ENCODE assay signal across 9 cellular contexts in the genomic region with DNA sequence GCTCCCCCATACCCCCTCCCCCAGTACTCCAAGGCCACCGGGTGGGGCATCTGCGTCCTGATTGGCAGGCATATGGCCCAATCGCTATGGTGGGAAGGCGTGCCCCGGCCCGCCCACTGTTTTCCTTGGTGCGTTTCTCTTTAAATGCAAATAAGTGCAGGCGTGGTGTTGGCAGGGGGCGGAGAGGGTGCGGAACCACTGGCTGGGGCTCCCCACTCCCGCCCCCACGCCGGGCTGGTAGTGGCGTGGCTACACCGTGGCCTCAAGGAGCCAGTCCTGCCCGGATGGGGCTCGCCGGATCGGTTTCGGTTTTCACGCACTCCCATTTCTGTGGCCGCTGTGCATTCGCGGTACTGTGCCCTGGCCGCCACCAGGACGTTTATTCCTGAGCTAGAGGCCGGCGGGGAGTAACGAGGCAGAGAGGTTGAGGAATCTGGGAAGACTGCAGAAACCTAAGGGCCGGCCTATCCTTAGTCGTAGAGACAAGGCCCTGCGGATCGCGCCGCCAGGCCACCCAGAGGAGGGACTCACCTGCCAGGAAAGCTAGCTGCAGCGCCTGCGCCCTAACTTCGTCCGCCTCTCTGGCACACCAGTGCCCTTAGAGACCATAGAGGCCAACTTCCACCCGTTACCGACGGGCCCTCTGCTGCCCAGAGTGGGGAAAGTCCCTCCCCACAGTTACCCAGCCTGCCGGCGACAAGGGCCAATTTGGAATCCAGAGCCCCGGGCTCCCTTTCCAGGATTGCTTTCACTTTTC. TPM values are rescaled to one million over a fixed set of nuclear protein-coding genes. Genes with fewer than 3 reads are reported as not detected.
DNase-seq lines count a peak whose midpoint lies in the region; ATAC-seq, FAIRE-seq and TF ChIP-seq lines count a peak whose summit lies in the region.
"Had no signal": no experiment of that assay in that cellular context is flagged by ENCODE, and none has a peak within 500 bp of the region (broad histone marks: within the 10 kb centered on the region; RNA-seq: fewer than 3 reads in every experiment).

No MANE protein-coding gene starts in this region.

- FAIRE-seq in bronchial epithelial cell (lab: Jason Lieb, UNC): no peak

- peak overlapping the region; percentile 77 for H3K27ac ChIP-seq in WERI-Rb-1

- no peaks in the 10 kb centered on the region for H3K36me3 Mint-ChIP-seq in immature natural killer cell

- no peaks in the 10 kb centered on the region for H3K9me3 ChIP-seq in WERI-Rb-1 (ENCODE audit: severe bottlenecking)

- peak overlapping the region; percentile 84 to 97 (median 94) for H3K27ac Mint-ChIP-seq in immature natural killer cell

- H3K4me3 ChIP-seq in AG04449 (ENCODE audit: low read depth, low read length) (peak overlapping the region; percentile 65), WERI-Rb-1 (ENCODE audit: low read depth, low read length) (peak overlapping the region; percentile 34), bronchial epithelial cell (ENCODE audit: low read depth, low read length) (peak overlapping the region; percentile 63)

- peaks cover 1 to 13% of the 10 kb centered on the region in 2 donors for H3K4me1 Mint-ChIP-seq in immature natural killer cell

- peaks cover 5 to 8% (median 7%) of the 10 kb centered on the region in 3 donors for H3K27me3 Mint-ChIP-seq in immature natural killer cell (ENCODE audit: low read depth in 3 of 3)

- H3K36me3 ChIP-seq in WERI-Rb-1: no peaks in the 10 kb centered on the region
- no peaks in the 10 kb centered on the region for H3K36me3 ChIP-seq in bronchial epithelial cell (ENCODE audit: control insufficient read depth, insufficient read depth, low read length)

- POLR2A ChIA-PET in AG04449 (lab: Yijun Ruan, JAX): no interaction called here

- H3K27me3 ChIP-seq in WERI-Rb-1 (ENCODE audit: insufficient read depth, low read depth, severe bottlenecking) (peaks cover 19% of the 10 kb centered on the region), bronchial epithelial cell (ENCODE audit: control insufficient read depth, insufficient read depth, low read length) (no peaks in the 10 kb centered on the region)

- DNase-seq in AG04449 (ENCODE audit: low read depth, low spot score): peak; percentile 51
- DNase-seq in NCI-H2171 (lab: John Stamatoyannopoulos, UW): peak; percentile 81
- DNase-seq in WERI-Rb-1: peak; percentile 93
- peak; percentile 81 for DNase-seq in bronchial epithelial cell (ENCODE audit: low read depth)
- DNase-seq in immature natural killer cell: peak; percentile 84 to 88 (median 87)
- peak; percentile 61 for DNase-seq in smooth muscle cell of the brain vasculature (ENCODE audit: low read depth, low spot score)

- TF ChIP-seq CTCF in AG04449 (IDR thresholded peaks at IDR 0.05; ENCODE audit: insufficient read depth, low read length, missing control alignments) (peak; percentile 29), WERI-Rb-1 (IDR thresholded peaks at IDR 0.05; ENCODE audit: low read depth, low read length) (no peak), bronchial epithelial cell (IDR thresholded peaks at IDR 0.05; ENCODE audit: insufficient read depth, low read length, severe bottlenecking) (peak; percentile 16)

- no peaks in the 10 kb centered on the region for H3K9me3 Mint-ChIP-seq in immature natural killer cell

- CTCF ChIA-PET in AG04449 (lab: Yijun Ruan, JAX): interaction anchor here (0.6 to 1.0 kb wide), 2 partner anchors 9 to 112 kb away, joined by 3 to 4 read pairs; no protein-coding TSS in a partner anchor

- ATAC-seq in GM18867 (IDR thresholded peaks at IDR 0.05; ENCODE audit: unreplicated experiment): peak; percentile 90
- peak; percentile 95 for ATAC-seq in HG03097 (IDR thresholded peaks at IDR 0.05; ENCODE audit: low FRiP score, unreplicated experiment)

- peak overlapping the region; percentile 90 to 95 (median 93) for H3K4me3 Mint-ChIP-seq in immature natural killer cell

RNA-seq across cellular contexts. Expression of a gene that starts 0.4 kb away (rescaled TPM):
- total RNA-seq in bronchial epithelial cell: 1.5 and 1.6 TPM in 2 replicates
- polyA plus RNA-seq in immature natural killer cell: under 1 TPM in 2 of 3 donors, not detected in 1; 0.06 TPM

RNA-seq across cellular contexts. Expression of a gene that starts 24.5 kb away (rescaled TPM):
- not detected in 2 replicates for total RNA-seq in bronchial epithelial cell
- 1 to 10 TPM in 1 of 3 donors, under 1 TPM in 1, not detected in 1; 0.37 to 3.9 TPM for polyA plus RNA-seq in immature natural killer cell
- total RNA-seq: T-helper 1 cell treated with Interleukin-12 subunit alpha and Interleukin-12 subunit beta and Interleukin-4 antibody, amounts not matched to agents 30 ng/mL and 1 ng/mL, for 36 hours had no signal

Comparison
In these comparisons a context has a peak if more than half of its experiments do, and no peak if none do; other contexts are left out.
1. Peak in every context shown above with its lines: DNase-seq, ATAC-seq, H3K4me3 ChIP-seq and H3K27ac ChIP-seq.